Comparison of ENCODE assay signal across 1 cellular context in the genomic region with DNA sequence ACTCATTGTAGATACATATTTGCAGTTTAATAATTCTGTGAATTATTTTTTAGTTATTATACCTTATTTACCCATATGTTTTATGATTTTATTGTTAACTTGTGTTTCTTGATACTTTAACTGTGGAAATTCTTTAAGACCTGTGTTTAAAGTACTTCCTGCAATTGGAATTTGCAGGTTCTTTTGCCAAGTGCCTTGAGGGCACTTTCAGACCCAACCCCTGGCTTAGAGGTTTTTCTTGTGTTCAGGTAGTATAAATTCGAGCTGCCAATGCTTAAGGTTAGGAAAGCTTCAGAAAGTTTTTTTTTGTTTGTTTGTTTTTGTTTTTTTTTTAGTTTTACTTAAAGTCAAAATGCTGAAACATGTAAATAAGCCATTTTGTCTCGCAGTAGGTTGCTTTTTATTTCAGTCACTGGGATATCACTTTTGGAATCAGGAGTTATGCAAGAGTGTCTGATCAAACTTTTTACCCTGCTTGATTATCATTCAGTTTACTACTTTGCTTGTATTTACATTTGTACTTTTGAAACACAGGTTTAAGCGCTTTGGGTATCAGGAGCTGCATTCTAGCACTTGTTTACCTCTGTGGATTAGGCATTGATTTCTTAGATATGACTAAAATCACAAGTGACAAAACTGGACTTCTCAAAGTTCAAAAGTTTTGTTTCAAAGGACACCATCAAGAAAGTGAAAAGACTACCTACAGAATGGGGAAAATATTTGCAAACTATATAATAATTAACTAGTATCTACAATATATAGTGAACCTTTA.
TF ChIP-seq lines count a peak whose summit lies in the region.

No MANE protein-coding gene starts in this region.

TF ChIP-seq in HepG2, 621 proteins besides CTCF, POLR2A, EP300 and RAD21 (continued from another document):
- TF ChIP-seq NR2F2 (IDR thresholded peaks at IDR 0.05; ENCODE audit: borderline replicate concordance, low read depth) (0 out of 2 replicates have a peak, but pooled peaks have one; percentile 61), ZNF816 (CRISPR knock-in tag; IDR thresholded peaks at IDR 0.05; ENCODE audit: borderline replicate concordance) (peak; percentile 46; the same call in 1 of the 2 replicates), RFX3 (CRISPR knock-in tag; IDR thresholded peaks at IDR 0.05) (no peak), PHF21A (CRISPR knock-in tag; IDR thresholded peaks at IDR 0.05) (no peak)
- TF ChIP-seq, protein P1, sequence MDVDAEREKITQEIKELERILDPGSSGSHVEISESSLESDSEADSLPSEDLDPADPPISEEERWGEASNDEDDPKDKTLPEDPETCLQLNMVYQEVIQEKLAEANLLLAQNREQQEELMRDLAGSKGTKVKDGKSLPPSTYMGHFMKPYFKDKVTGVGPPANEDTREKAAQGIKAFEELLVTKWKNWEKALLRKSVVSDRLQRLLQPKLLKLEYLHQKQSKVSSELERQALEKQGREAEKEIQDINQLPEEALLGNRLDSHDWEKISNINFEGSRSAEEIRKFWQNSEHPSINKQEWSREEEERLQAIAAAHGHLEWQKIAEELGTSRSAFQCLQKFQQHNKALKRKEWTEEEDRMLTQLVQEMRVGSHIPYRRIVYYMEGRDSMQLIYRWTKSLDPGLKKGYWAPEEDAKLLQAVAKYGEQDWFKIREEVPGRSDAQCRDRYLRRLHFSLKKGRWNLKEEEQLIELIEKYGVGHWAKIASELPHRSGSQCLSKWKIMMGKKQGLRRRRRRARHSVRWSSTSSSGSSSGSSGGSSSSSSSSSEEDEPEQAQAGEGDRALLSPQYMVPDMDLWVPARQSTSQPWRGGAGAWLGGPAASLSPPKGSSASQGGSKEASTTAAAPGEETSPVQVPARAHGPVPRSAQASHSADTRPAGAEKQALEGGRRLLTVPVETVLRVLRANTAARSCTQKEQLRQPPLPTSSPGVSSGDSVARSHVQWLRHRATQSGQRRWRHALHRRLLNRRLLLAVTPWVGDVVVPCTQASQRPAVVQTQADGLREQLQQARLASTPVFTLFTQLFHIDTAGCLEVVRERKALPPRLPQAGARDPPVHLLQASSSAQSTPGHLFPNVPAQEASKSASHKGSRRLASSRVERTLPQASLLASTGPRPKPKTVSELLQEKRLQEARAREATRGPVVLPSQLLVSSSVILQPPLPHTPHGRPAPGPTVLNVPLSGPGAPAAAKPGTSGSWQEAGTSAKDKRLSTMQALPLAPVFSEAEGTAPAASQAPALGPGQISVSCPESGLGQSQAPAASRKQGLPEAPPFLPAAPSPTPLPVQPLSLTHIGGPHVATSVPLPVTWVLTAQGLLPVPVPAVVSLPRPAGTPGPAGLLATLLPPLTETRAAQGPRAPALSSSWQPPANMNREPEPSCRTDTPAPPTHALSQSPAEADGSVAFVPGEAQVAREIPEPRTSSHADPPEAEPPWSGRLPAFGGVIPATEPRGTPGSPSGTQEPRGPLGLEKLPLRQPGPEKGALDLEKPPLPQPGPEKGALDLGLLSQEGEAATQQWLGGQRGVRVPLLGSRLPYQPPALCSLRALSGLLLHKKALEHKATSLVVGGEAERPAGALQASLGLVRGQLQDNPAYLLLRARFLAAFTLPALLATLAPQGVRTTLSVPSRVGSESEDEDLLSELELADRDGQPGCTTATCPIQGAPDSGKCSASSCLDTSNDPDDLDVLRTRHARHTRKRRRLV (CRISPR knock-in tag; IDR thresholded peaks at IDR 0.05), result no peak
- TF ChIP-seq, protein P2, sequence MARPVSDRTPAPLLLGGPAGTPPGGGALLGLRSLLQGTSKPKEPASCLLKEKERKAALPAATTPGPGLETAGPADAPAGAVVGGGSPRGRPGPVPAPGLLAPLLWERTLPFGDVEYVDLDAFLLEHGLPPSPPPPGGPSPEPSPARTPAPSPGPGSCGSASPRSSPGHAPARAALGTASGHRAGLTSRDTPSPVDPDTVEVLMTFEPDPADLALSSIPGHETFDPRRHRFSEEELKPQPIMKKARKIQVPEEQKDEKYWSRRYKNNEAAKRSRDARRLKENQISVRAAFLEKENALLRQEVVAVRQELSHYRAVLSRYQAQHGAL (CRISPR knock-in tag; IDR thresholded peaks at IDR 0.05; ENCODE audit: not compliant biosample characterization), result no peak
TF ChIP-seq in HepG2: peak in this region for 136.
